ENCODE assay signal across 21 cellular contexts in the genomic region with DNA sequence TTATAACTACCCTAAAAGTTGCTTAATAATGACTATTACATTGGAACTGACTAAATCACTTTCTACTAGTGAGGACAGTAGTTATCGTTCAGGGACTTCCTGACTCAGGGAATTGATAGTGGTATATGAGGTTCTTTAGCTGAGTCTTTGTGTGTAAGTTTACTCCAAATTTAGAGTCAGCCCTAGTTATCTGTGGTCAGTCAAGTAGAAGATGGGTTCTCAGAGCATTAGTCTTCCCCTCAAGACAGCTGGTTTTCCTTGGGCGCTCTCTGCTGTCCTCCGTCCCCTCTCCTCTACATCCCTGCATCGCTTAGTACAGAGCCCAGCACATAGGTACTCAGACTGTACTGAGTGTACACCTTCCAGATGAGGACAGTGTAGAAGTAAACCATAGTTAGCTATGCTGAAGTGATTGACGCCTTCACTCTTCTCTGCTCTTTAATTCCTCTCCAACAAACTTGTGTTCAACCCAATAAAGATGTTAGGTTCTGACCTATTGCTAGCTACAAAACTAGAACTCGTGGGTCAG.
DNase-seq lines count a peak whose midpoint lies in the region; ATAC-seq and TF ChIP-seq lines count a peak whose summit lies in the region.
"Had no signal": no experiment of that assay in that cellular context is flagged by ENCODE, and none has a peak within 500 bp of the region (broad histone marks: within the 10 kb centered on the region; RNA-seq: fewer than 3 reads in every experiment).

No MANE protein-coding gene starts in this region.

- H3K4me1 Mint-ChIP-seq in neural progenitor cell (peaks cover 10% of the 10 kb centered on the region), CD14-positive monocyte (peaks cover 5% of the 10 kb centered on the region)
- H3K4me1 Mint-ChIP-seq in activated T-cell treated with anti-CD3 and anti-CD28 coated beads, Interleukin-2, amount 50 U/mL, for 4 hours (ENCODE audit: low read depth): no peaks in the 10 kb centered on the region
- H3K4me1 Mint-ChIP-seq in activated CD4-positive, alpha-beta T cell treated with anti-CD3 and anti-CD28 coated beads for 36 hours: no peaks in the 10 kb centered on the region
- H3K4me1 Mint-ChIP-seq: IgD-negative memory B cell had no signal

- H3K27me3 ChIP-seq in heart left ventricle: no peaks in the 10 kb centered on the region
- H3K27me3 ChIP-seq in left ventricle myocardium inferior (ENCODE audit: low read depth): no peaks in the 10 kb centered on the region
- no peaks in the 10 kb centered on the region for H3K27me3 ChIP-seq in neural progenitor cell

- intact Hi-C loops in heart left ventricle (cut with DNase I) (loop anchor here in 1 of 10 donors (5.0 kb wide), 1 partner anchor 54 kb away; no protein-coding TSS in a partner anchor), cardiac septum (cut with DNase I) (no loop called here), left ventricle myocardium inferior (cut with micrococcal nuclease) (no loop called here), CD14-positive monocyte (cut with micrococcal nuclease) (no loop called here)
- intact Hi-C loops in activated CD4-positive, alpha-beta T cell treated with anti-CD3 and anti-CD28 coated beads for 36 hours (cut with DNase I, micrococcal nuclease): no loop called here

- peak overlapping the region; percentile 64 for H3K4me2 ChIP-seq in neural progenitor cell

- 83 to 91% (median 86%) methylated on average over 6 of the region's 6 CpGs for WGBS in heart left ventricle, 4 donors

- peaks cover 51% of the 10 kb centered on the region for H4K20me1 ChIP-seq in neural progenitor cell (ENCODE audit: low read depth)

- TF ChIP-seq POLR2A in heart left ventricle (IDR thresholded peaks at IDR 0.05): no peak

- H3K4me3 Mint-ChIP-seq in neural progenitor cell: no peak overlapping the region
- no peak overlapping the region for H3K4me3 Mint-ChIP-seq in activated T-cell treated with anti-CD3 and anti-CD28 coated beads, Interleukin-2, amount 50 U/mL, for 4 hours
- no peak overlapping the region for H3K4me3 Mint-ChIP-seq in activated CD4-positive, alpha-beta T cell treated with anti-CD3 and anti-CD28 coated beads for 36 hours
- H3K4me3 Mint-ChIP-seq in CD14-positive monocyte: no peak overlapping the region
- H3K4me3 Mint-ChIP-seq: CD8-positive, alpha-beta memory T cell; IgD-negative memory B cell had no signal

- H3K27ac Mint-ChIP-seq in neural progenitor cell (no peak overlapping the region), CD14-positive monocyte (no peak overlapping the region)
- H3K27ac Mint-ChIP-seq in activated CD4-positive, alpha-beta T cell treated with anti-CD3 and anti-CD28 coated beads for 36 hours: no peak overlapping the region
- H3K27ac Mint-ChIP-seq: IgD-negative memory B cell had no signal

- H3K9me3 Mint-ChIP-seq in neural progenitor cell (peaks cover 3% of the 10 kb centered on the region), CD14-positive monocyte (no peaks in the 10 kb centered on the region)
- no peaks in the 10 kb centered on the region for H3K9me3 Mint-ChIP-seq in activated T-cell treated with anti-CD3 and anti-CD28 coated beads, Interleukin-2, amount 50 U/mL, for 4 hours
- no peaks in the 10 kb centered on the region for H3K9me3 Mint-ChIP-seq in activated CD4-positive, alpha-beta T cell treated with anti-CD3 and anti-CD28 coated beads for 36 hours (ENCODE audit: low read depth)
- H3K9me3 Mint-ChIP-seq: CD8-positive, alpha-beta memory T cell; IgD-negative memory B cell had no signal

- CTCF ChIA-PET in activated CD4-positive, alpha-beta T cell treated with anti-CD3 and anti-CD28 coated beads for 36 hours (lab: Charles Lee): no interaction called here

- H3K36me3 ChIP-seq in heart left ventricle (no peaks in the 10 kb centered on the region), left ventricle myocardium inferior (no peaks in the 10 kb centered on the region), neural progenitor cell (peaks cover 4% of the 10 kb centered on the region)

- H2AFZ ChIP-seq in neural progenitor cell (replicated peaks): no peak overlapping the region

- TF ChIP-seq CTCF in heart left ventricle (IDR thresholded peaks at IDR 0.05) (no peak), left ventricle myocardium inferior (IDR thresholded peaks at IDR 0.05; ENCODE audit: borderline replicate concordance) (no peak), neural progenitor cell (IDR thresholded peaks at IDR 0.05) (no peak), CD14-positive monocyte (IDR thresholded peaks at IDR 0.05) (no peak)

- DNase-seq in heart left ventricle (no peak), cardiac septum (ENCODE audit: low spot score) (no peak), left ventricle myocardium inferior (no peak), neural progenitor cell (ENCODE audit: low spot score) (no peak), left lobe of liver (ENCODE audit: low spot score) (no peak), CD14-positive monocyte (ENCODE audit: low spot score) (no peak)
- no peak for DNase-seq in activated T-cell treated with anti-CD3 and anti-CD28 coated beads, Interleukin-2, amount 50 U/mL, for 4 hours
- DNase-seq in activated CD4-positive, alpha-beta T cell treated with anti-CD3 and anti-CD28 coated beads for 36 hours: no peak
- DNase-seq: 8988T; AML-193; Calu3; CD8-positive, alpha-beta memory T cell; DMS53; GDM1; Karpas-422; NCI-H187; NCI-H446 treated with DMSO at 0.1 percent for 48 hours; PC-3; RPMI8226 had no signal

- H3K9ac ChIP-seq in neural progenitor cell: no peak overlapping the region

- H3K27me3 Mint-ChIP-seq in neural progenitor cell (ENCODE audit: insufficient read depth, low read depth) (peaks cover 2% of the 10 kb centered on the region), CD14-positive monocyte (ENCODE audit: low read depth in 3 of 3) (no peaks in the 10 kb centered on the region)
- H3K27me3 Mint-ChIP-seq in activated T-cell treated with anti-CD3 and anti-CD28 coated beads, Interleukin-2, amount 50 U/mL, for 4 hours (ENCODE audit: low read depth): no peaks in the 10 kb centered on the region
- H3K27me3 Mint-ChIP-seq in activated CD4-positive, alpha-beta T cell treated with anti-CD3 and anti-CD28 coated beads for 36 hours: no peaks in the 10 kb centered on the region
- H3K27me3 Mint-ChIP-seq: CD8-positive, alpha-beta memory T cell; IgD-negative memory B cell had no signal

- H3K4me3 ChIP-seq in heart left ventricle (no peak overlapping the region), left ventricle myocardium inferior (no peak overlapping the region), neural progenitor cell (no peak overlapping the region)

- H3K79me2 ChIP-seq in neural progenitor cell (ENCODE audit: low read depth): peaks cover 81% of the 10 kb centered on the region

- H3K9me3 ChIP-seq in heart left ventricle (no peaks in the 10 kb centered on the region), left ventricle myocardium inferior (replicated peaks) (no peaks in the 10 kb centered on the region), neural progenitor cell (ENCODE audit: low read depth) (no peaks in the 10 kb centered on the region)

- H3K4me1 ChIP-seq in heart left ventricle (peaks cover 11 to 82% (median 52%) of the 10 kb centered on the region in 12 donors), left ventricle myocardium inferior (peaks cover 80% of the 10 kb centered on the region), neural progenitor cell (peaks cover 67% of the 10 kb centered on the region)

- ATAC-seq in heart left ventricle (peak in 2 of 4 donors; percentile 32 to 43), left lobe of liver (no peak)
- no peak for ATAC-seq in activated T-cell treated with anti-CD3 and anti-CD28 coated beads, Interleukin-2, amount 50 U/mL, for 4 hours
- no peak for ATAC-seq in activated CD4-positive, alpha-beta T cell treated with anti-CD3 and anti-CD28 coated beads for 36 hours
- ATAC-seq: PC-3, SK-N-SH treated with all-trans-retinoic acid at 6 μM for 48 hours had no signal

- peaks cover 40% of the 10 kb centered on the region for H3F3A ChIP-seq in neural progenitor cell (ENCODE audit: low read depth)

- no peaks in the 10 kb centered on the region for H3K36me3 Mint-ChIP-seq in neural progenitor cell
- no peaks in the 10 kb centered on the region for H3K36me3 Mint-ChIP-seq in activated T-cell treated with anti-CD3 and anti-CD28 coated beads, Interleukin-2, amount 50 U/mL, for 4 hours (ENCODE audit: insufficient read depth)
- H3K36me3 Mint-ChIP-seq in activated CD4-positive, alpha-beta T cell treated with anti-CD3 and anti-CD28 coated beads for 36 hours (ENCODE audit: low read depth): no peaks in the 10 kb centered on the region
- no peaks in the 10 kb centered on the region for H3K36me3 Mint-ChIP-seq in CD14-positive monocyte
- H3K36me3 Mint-ChIP-seq: IgD-negative memory B cell had no signal

- H3K27ac ChIP-seq in heart left ventricle: peak overlapping the region; percentile 6 to 70 (median 48)
- peak overlapping the region; percentile 64 for H3K27ac ChIP-seq in left ventricle myocardium inferior (replicated peaks)
- peak overlapping the region; percentile 61 for H3K27ac ChIP-seq in neural progenitor cell

- POLR2A ChIA-PET in activated CD4-positive, alpha-beta T cell treated with anti-CD3 and anti-CD28 coated beads for 36 hours (lab: Charles Lee): no interaction called here
